Comparison of ENCODE assay signal across 10 cellular contexts in genomic region chr3:188396900-188397299, GRCh38.
A peak's percentile ranks its signal among the peaks of the same experiment; 100 is the strongest.
DNase-seq lines count a peak whose midpoint lies in the region; ATAC-seq and TF ChIP-seq lines count a peak whose summit lies in the region.
"Had no signal": no experiment of that assay in that cellular context is flagged by ENCODE, and none has a peak within 500 bp of the region (broad histone marks: within the 10 kb centered on the region; RNA-seq: fewer than 3 reads in every experiment).

No MANE protein-coding gene starts in this region.

- H3K27ac Mint-ChIP-seq in stimulated activated naive B cell treated with anti-CD40 and anti-IgM and Interleukin-4, amounts not matched to agents 10 μg/mL and 1 μg/mL and 100 μg/mL, for 72 hours, result peak overlapping the region; percentile 81
- no peak overlapping the region for H3K27ac Mint-ChIP-seq in activated T-helper 2 cell treated with anti-CD3 and anti-CD28 coated beads, Interferon-gamma antibody, Interleukin-2, Interleukin-4, amounts not matched to agents 10 μg/mL and 5 μg/mL and 100 μg/mL, durations not matched to agents 14 hours and 24 hours and 36 hours
- H3K27ac Mint-ChIP-seq: activated CD8-positive, alpha-beta memory T cell treated with anti-CD3 and anti-CD28 coated beads, Interleukin-2, amount 10 ng/mL, durations not matched to agents 7 days and 5 days; mesothelial cell of epicardium had no signal

- no peaks in the 10 kb centered on the region for H3K27me3 Mint-ChIP-seq in stimulated activated naive B cell treated with anti-CD40 and anti-IgM and Interleukin-4, amounts not matched to agents 10 μg/mL and 1 μg/mL and 100 μg/mL, for 72 hours
- no peaks in the 10 kb centered on the region for H3K27me3 Mint-ChIP-seq in activated T-helper 2 cell treated with anti-CD3 and anti-CD28 coated beads, Interferon-gamma antibody, Interleukin-2, Interleukin-4, amounts not matched to agents 10 μg/mL and 5 μg/mL and 100 μg/mL, durations not matched to agents 14 hours and 24 hours and 36 hours (ENCODE audit: low read depth)

- peaks cover 99% of the 10 kb centered on the region for H3K4me1 ChIP-seq in OCI-LY3 (ENCODE audit: low read length)
- peaks cover 16 to 46% of the 10 kb centered on the region in 2 donors for H3K4me1 ChIP-seq in adrenal gland (replicated peaks in 1 of 2)
- H3K4me1 ChIP-seq in ascending aorta, result peaks cover 4 to 63% of the 10 kb centered on the region in 2 donors

- H3K27ac ChIP-seq in OCI-LY3 (ENCODE audit: low read length) (peak overlapping the region; percentile 98), adrenal gland (peak overlapping the region; percentile 73 to 91 (median 88)), ascending aorta (peak overlapping the region in 1 of 2 donors; percentile 13)

- H3K79me2 ChIP-seq in OCI-LY3 (ENCODE audit: low read length), result peaks cover 19% of the 10 kb centered on the region

- H2AFZ ChIP-seq in OCI-LY3 (ENCODE audit: low read depth, low read length), result peak overlapping the region; percentile 5; the same call in 1 of the 2 replicates

- peaks cover 11 to 16% of the 10 kb centered on the region in 2 donors for H3K36me3 Mint-ChIP-seq in stimulated activated naive B cell treated with anti-CD40 and anti-IgM and Interleukin-4, amounts not matched to agents 10 μg/mL and 1 μg/mL and 100 μg/mL, for 72 hours
- peaks cover 6% of the 10 kb centered on the region for H3K36me3 Mint-ChIP-seq in activated T-helper 2 cell treated with anti-CD3 and anti-CD28 coated beads, Interferon-gamma antibody, Interleukin-2, Interleukin-4, amounts not matched to agents 10 μg/mL and 5 μg/mL and 100 μg/mL, durations not matched to agents 14 hours and 24 hours and 36 hours (ENCODE audit: low read depth)

- peak; percentile 60 for ATAC-seq in left lobe of liver
- no peak for ATAC-seq in stimulated activated naive B cell treated with anti-CD40 and anti-IgM and Interleukin-4, amounts not matched to agents 10 μg/mL and 1 μg/mL and 100 μg/mL, for 72 hours (replicated peaks)

- 22 to 25% (median 24%) methylated on average over 3 of the region's 3 CpGs for WGBS in adrenal gland, 4 donors

- TF ChIP-seq POLR2A in adrenal gland (IDR thresholded peaks at IDR 0.05), result peak in 1 of 2 donors; percentile 61

- no peaks in the 10 kb centered on the region for H3K27me3 ChIP-seq in OCI-LY3 (ENCODE audit: low read depth, low read length)
- H3K27me3 ChIP-seq in adrenal gland, result no peaks in the 10 kb centered on the region
- no peaks in the 10 kb centered on the region for H3K27me3 ChIP-seq in ascending aorta

- H3K4me3 ChIP-seq in OCI-LY3 (ENCODE audit: low read length), result peak overlapping the region; percentile 67
- peak overlapping the region in 1 of 4 donors; percentile 39 for H3K4me3 ChIP-seq in adrenal gland
- peak overlapping the region in 1 of 2 donors; percentile 24 for H3K4me3 ChIP-seq in ascending aorta

- H3K4me1 Mint-ChIP-seq in stimulated activated naive B cell treated with anti-CD40 and anti-IgM and Interleukin-4, amounts not matched to agents 10 μg/mL and 1 μg/mL and 100 μg/mL, for 72 hours, result peaks cover 49 to 76% of the 10 kb centered on the region in 2 donors
- peaks cover 46% of the 10 kb centered on the region for H3K4me1 Mint-ChIP-seq in activated T-helper 2 cell treated with anti-CD3 and anti-CD28 coated beads, Interferon-gamma antibody, Interleukin-2, Interleukin-4, amounts not matched to agents 10 μg/mL and 5 μg/mL and 100 μg/mL, durations not matched to agents 14 hours and 24 hours and 36 hours (ENCODE audit: low read depth)

- DNase-seq in adrenal gland, result peak; percentile 45 to 79 (median 69)
- peak; percentile 62 for DNase-seq in left lobe of liver (ENCODE audit: low spot score)
- no peak for DNase-seq in stimulated activated naive B cell treated with anti-CD40 and anti-IgM and Interleukin-4, amounts not matched to agents 10 μg/mL and 1 μg/mL and 100 μg/mL, for 72 hours
- no peak for DNase-seq in mucosa of gallbladder (ENCODE audit: low spot score)
- DNase-seq in ascending aorta (ENCODE audit: low spot score in 2 of 2), result no peak
- DNase-seq in activated T-helper 2 cell treated with anti-CD3 and anti-CD28 coated beads, Interferon-gamma antibody, Interleukin-2, Interleukin-4, amounts not matched to agents 10 μg/mL and 5 μg/mL and 100 μg/mL, durations not matched to agents 14 hours and 24 hours and 36 hours (ENCODE audit: low spot score), result no peak
- DNase-seq: activated CD8-positive, alpha-beta memory T cell treated with anti-CD3 and anti-CD28 coated beads, Interleukin-2, amount 10 ng/mL, durations not matched to agents 7 days and 5 days; erythroblast had no signal

- H3K36me3 ChIP-seq in OCI-LY3 (replicated peaks; ENCODE audit: low read depth, low read length) (no peaks in the 10 kb centered on the region), adrenal gland (replicated peaks in 1 of 2) (no peaks in the 10 kb centered on the region), ascending aorta (peaks cover 3 to 5% of the 10 kb centered on the region in 2 donors)

- intact Hi-C loops in adrenal gland (cut with DNase I) (loop anchor here in 1 of 2 donors (10.0 kb wide), 1 partner anchor 102 kb away; no protein-coding TSS in a partner anchor), ascending aorta (cut with DNase I) (no loop called here)
- intact Hi-C loops in activated T-helper 2 cell treated with anti-CD3 and anti-CD28 coated beads, Interferon-gamma antibody, Interleukin-2, Interleukin-4, amounts not matched to agents 10 μg/mL and 5 μg/mL and 100 μg/mL, durations not matched to agents 14 hours and 24 hours and 36 hours (cut with micrococcal nuclease), result loop anchor here (5.0 to 10.0 kb wide), 3 partner anchors 242 to 520 kb away; partner anchors contain the start of gene LPP

- H3K9me3 Mint-ChIP-seq in stimulated activated naive B cell treated with anti-CD40 and anti-IgM and Interleukin-4, amounts not matched to agents 10 μg/mL and 1 μg/mL and 100 μg/mL, for 72 hours, result peaks cover 2 to 6% of the 10 kb centered on the region in 2 donors
- H3K9me3 Mint-ChIP-seq in activated T-helper 2 cell treated with anti-CD3 and anti-CD28 coated beads, Interferon-gamma antibody, Interleukin-2, Interleukin-4, amounts not matched to agents 10 μg/mL and 5 μg/mL and 100 μg/mL, durations not matched to agents 14 hours and 24 hours and 36 hours, result no peaks in the 10 kb centered on the region

- H3K4me3 Mint-ChIP-seq in stimulated activated naive B cell treated with anti-CD40 and anti-IgM and Interleukin-4, amounts not matched to agents 10 μg/mL and 1 μg/mL and 100 μg/mL, for 72 hours, result peak overlapping the region in 1 of 2 donors; percentile 31
- no peak overlapping the region for H3K4me3 Mint-ChIP-seq in activated T-helper 2 cell treated with anti-CD3 and anti-CD28 coated beads, Interferon-gamma antibody, Interleukin-2, Interleukin-4, amounts not matched to agents 10 μg/mL and 5 μg/mL and 100 μg/mL, durations not matched to agents 14 hours and 24 hours and 36 hours (ENCODE audit: low read depth)
- H3K4me3 Mint-ChIP-seq: mesothelial cell of epicardium had no signal

- H3K4me2 ChIP-seq in OCI-LY3 (ENCODE audit: low read length), result peak overlapping the region; percentile 84

- H3K9ac ChIP-seq in OCI-LY3 (ENCODE audit: low read length), result peak overlapping the region; percentile 81

- H3K9me3 ChIP-seq in OCI-LY3 (ENCODE audit: insufficient read depth, low read length) (no peaks in the 10 kb centered on the region), adrenal gland (replicated peaks in 1 of 3) (no peaks in the 10 kb centered on the region), ascending aorta (no peaks in the 10 kb centered on the region)

- no peaks in the 10 kb centered on the region for H4K20me1 ChIP-seq in OCI-LY3 (ENCODE audit: insufficient read depth, low read length)

- TF ChIP-seq CTCF in OCI-LY3 (IDR thresholded peaks at IDR 0.05; ENCODE audit: low read depth, low read length), result no peak
- TF ChIP-seq CTCF in adrenal gland (IDR thresholded peaks at IDR 0.05), result no peak
- TF ChIP-seq CTCF in ascending aorta (IDR thresholded peaks at IDR 0.05), result no peak

Comparison
In these comparisons a context has a peak if more than half of its experiments do, and no peak if none do; other contexts are left out.
1. DNase-seq: peak in adrenal gland (7 of 7) and left lobe of liver (single experiment); none in stimulated activated naive B cell treated with anti-CD40 and anti-IgM and Interleukin-4, amounts not matched to agents 10 μg/mL and 1 μg/mL and 100 μg/mL, for 72 hours (single experiment), mucosa of gallbladder (single experiment), ascending aorta (0 of 2) and activated T-helper 2 cell treated with anti-CD3 and anti-CD28 coated beads, Interferon-gamma antibody, Interleukin-2, Interleukin-4, amounts not matched to agents 10 μg/mL and 5 μg/mL and 100 μg/mL, durations not matched to agents 14 hours and 24 hours and 36 hours (single experiment).